In genomic region chr1:86523670-86524354, GRCh38 we compare ENCODE assay signal across 25 cellular contexts. TPM values are rescaled to one million over a fixed set of nuclear protein-coding genes. Genes with fewer than 3 reads are reported as not detected.
DNase-seq lines count a peak whose midpoint lies in the region; ATAC-seq and TF ChIP-seq lines count a peak whose summit lies in the region.
"Had no signal": no experiment of that assay in that cellular context is flagged by ENCODE, and none has a peak within 500 bp of the region (broad histone marks: within the 10 kb centered on the region; RNA-seq: fewer than 3 reads in every experiment).

No MANE protein-coding gene starts in this region.

- no peak overlapping the region for H3K4me3 Mint-ChIP-seq in natural killer cell treated with Interleukin-12 subunit alpha and Interleukin-12 subunit beta and Interleukin-15 and Interleukin-18, amount 100 ng/mL, for 72 hours
- H3K4me3 Mint-ChIP-seq in natural killer cell (no peak overlapping the region), GM23338 (no peak overlapping the region)
- H3K4me3 Mint-ChIP-seq: CD14-positive monocyte; CD4-positive, alpha-beta T cell; CD8-positive, alpha-beta memory T cell; HFFc6 had no signal

- no peak overlapping the region for H3K27ac Mint-ChIP-seq in natural killer cell treated with Interleukin-12 subunit alpha and Interleukin-12 subunit beta and Interleukin-15 and Interleukin-18, amount 100 ng/mL, for 72 hours
- H3K27ac Mint-ChIP-seq in natural killer cell (no peak overlapping the region), GM23338 (no peak overlapping the region)
- H3K27ac Mint-ChIP-seq: CD4-positive, alpha-beta T cell; CD8-positive, alpha-beta memory T cell; HFFc6 had no signal

- no peaks in the 10 kb centered on the region for H3K9me3 Mint-ChIP-seq in natural killer cell treated with Interleukin-12 subunit alpha and Interleukin-12 subunit beta and Interleukin-15 and Interleukin-18, amount 100 ng/mL, for 72 hours
- no peaks in the 10 kb centered on the region for H3K9me3 Mint-ChIP-seq in natural killer cell
- H3K9me3 Mint-ChIP-seq in GM23338: peaks cover 13% of the 10 kb centered on the region; the same call in 2 of the 3 replicates
- H3K9me3 Mint-ChIP-seq: CD4-positive, alpha-beta T cell; CD8-positive, alpha-beta memory T cell; HFFc6 had no signal

- H3K4me3 ChIP-seq in upper lobe of right lung: no peak overlapping the region
- H3K4me3 ChIP-seq in GM23338: no peak overlapping the region
- H3K4me3 ChIP-seq: A549; BLaER1 treated with 17β-estradiol and CSF1 and Interleukin-3, amounts not matched to agents 10 nM and 100 nM; GM12878; GM23248; HAP-1 had no signal

- H3K27ac ChIP-seq in upper lobe of right lung: no peak overlapping the region
- H3K27ac ChIP-seq in GM23338 (ENCODE audit: low read depth): no peak overlapping the region
- H3K27ac ChIP-seq: A549; BLaER1 treated with 17β-estradiol and CSF1 and Interleukin-3, amounts not matched to agents 10 nM and 100 nM; GM23248 had no signal

- H3K27me3 ChIP-seq in upper lobe of right lung (no peaks in the 10 kb centered on the region), GM23338 (ENCODE audit: insufficient read depth) (no peaks in the 10 kb centered on the region)
- H3K27me3 ChIP-seq: BE2C; BLaER1 treated with 17β-estradiol and CSF1 and Interleukin-3, amounts not matched to agents 10 nM and 100 nM had no signal

- H3K27me3 Mint-ChIP-seq in natural killer cell treated with Interleukin-12 subunit alpha and Interleukin-12 subunit beta and Interleukin-15 and Interleukin-18, amount 100 ng/mL, for 72 hours: peaks cover 5 to 13% of the 10 kb centered on the region in 2 donors
- peaks cover 0 to 3% of the 10 kb centered on the region in 2 donors for H3K27me3 Mint-ChIP-seq in natural killer cell (ENCODE audit: low read depth in 2 of 2)
- H3K27me3 Mint-ChIP-seq in GM23338 (ENCODE audit: insufficient read depth, low read depth, poor library complexity): no peaks in the 10 kb centered on the region
- H3K27me3 Mint-ChIP-seq: CD4-positive, alpha-beta T cell had no signal

- no peaks in the 10 kb centered on the region for H3K4me1 Mint-ChIP-seq in natural killer cell treated with Interleukin-12 subunit alpha and Interleukin-12 subunit beta and Interleukin-15 and Interleukin-18, amount 100 ng/mL, for 72 hours (ENCODE audit: low read depth in 2 of 2)
- H3K4me1 Mint-ChIP-seq in natural killer cell (no peaks in the 10 kb centered on the region), GM23338 (no peaks in the 10 kb centered on the region)
- H3K4me1 Mint-ChIP-seq: CD14-positive monocyte; CD8-positive, alpha-beta memory T cell had no signal

- no peaks in the 10 kb centered on the region for H3K36me3 Mint-ChIP-seq in natural killer cell treated with Interleukin-12 subunit alpha and Interleukin-12 subunit beta and Interleukin-15 and Interleukin-18, amount 100 ng/mL, for 72 hours
- no peaks in the 10 kb centered on the region for H3K36me3 Mint-ChIP-seq in natural killer cell
- H3K36me3 Mint-ChIP-seq in GM23338 (ENCODE audit: low read depth): peaks cover 9% of the 10 kb centered on the region; the same call in 2 of the 3 replicates
- H3K36me3 Mint-ChIP-seq: CD14-positive monocyte; CD8-positive, alpha-beta memory T cell had no signal

- no peak for DNase-seq in natural killer cell treated with Interleukin-12 subunit alpha and Interleukin-12 subunit beta and Interleukin-15 and Interleukin-18, amount 100 ng/mL, for 72 hours (ENCODE audit: low spot score)
- no peak for DNase-seq in natural killer cell
- DNase-seq in mesenteric fat pad (ENCODE audit: low spot score): peak; percentile 65
- no peak for DNase-seq in sciatic nerve (ENCODE audit: low spot score)
- no peak for DNase-seq in upper lobe of right lung
- no peak for DNase-seq in GM23338 (ENCODE audit: low spot score)
- DNase-seq in retina: no peak
- no peak for DNase-seq in NK-92 (lab: John Stamatoyannopoulos, UW; ENCODE audit: unreplicated experiment)
- DNase-seq: 8988T; ACHN; AML-193; BE2C; CD4-positive, alpha-beta T cell; CD8-positive, alpha-beta memory T cell; DMS 273 treated with DMSO at 0.1 percent for 48 hours; DMS79; EL; GDM1; GM23248; HFFc6 had no signal

- intact Hi-C loops in natural killer cell (cut with micrococcal nuclease) (no loop called here), sciatic nerve (cut with DNase I) (no loop called here), upper lobe of right lung (cut with DNase I) (no loop called here)

- no peaks in the 10 kb centered on the region for H3F3A ChIP-seq in GM23338 (replicated peaks; ENCODE audit: low read depth)

- no peaks in the 10 kb centered on the region for H3K9me3 ChIP-seq in upper lobe of right lung
- H3K9me3 ChIP-seq: A549, BE2C, HAP-1 had no signal

- H3K4me1 ChIP-seq in upper lobe of right lung (no peaks in the 10 kb centered on the region), GM23338 (ENCODE audit: insufficient read depth) (no peaks in the 10 kb centered on the region)
- H3K4me1 ChIP-seq: A549; BE2C; BLaER1 treated with 17β-estradiol and CSF1 and Interleukin-3, amounts not matched to agents 10 nM and 100 nM; HAP-1 had no signal

- TF ChIP-seq CTCF in natural killer cell (IDR thresholded peaks at IDR 0.05): no peak
- TF ChIP-seq CTCF in upper lobe of right lung (IDR thresholded peaks at IDR 0.05): no peak
- no peak for TF ChIP-seq CTCF in GM23338 (conservative IDR thresholded peaks at IDR 0.05; ENCODE audit: low read depth in 2 of 2)

- H2AFZ ChIP-seq in GM23338: no peak overlapping the region
- H2AFZ ChIP-seq: GM23248 had no signal

- H3K9me2 ChIP-seq in GM23338 (ENCODE audit: insufficient read depth): no peaks in the 10 kb centered on the region

- no peaks in the 10 kb centered on the region for H4K20me1 ChIP-seq in GM23338 (replicated peaks; ENCODE audit: insufficient read depth)
- H4K20me1 ChIP-seq: BLaER1 treated with 17β-estradiol and CSF1 and Interleukin-3, amounts not matched to agents 10 nM and 100 nM had no signal

- H3K36me3 ChIP-seq in upper lobe of right lung: no peaks in the 10 kb centered on the region
- 0 out of 2 replicates have a peak, but pooled peaks cover 3% of the 10 kb centered on the region for H3K36me3 ChIP-seq in GM23338 (ENCODE audit: insufficient read depth)
- H3K36me3 ChIP-seq: BE2C; BLaER1 treated with 17β-estradiol and CSF1 and Interleukin-3, amounts not matched to agents 10 nM and 100 nM; HAP-1 had no signal

- ATAC-seq in natural killer cell treated with Interleukin-12 subunit alpha and Interleukin-12 subunit beta and Interleukin-15 and Interleukin-18, amount 100 ng/mL, for 72 hours: peak; percentile 27 to 43
- ATAC-seq in natural killer cell (no peak), sciatic nerve (peak; percentile 17), upper lobe of right lung (peak; percentile 27), GM23338 (no peak)
- ATAC-seq: A549, GM12878 had no signal

- H3K4me2 ChIP-seq in GM23338: no peak overlapping the region
- H3K4me2 ChIP-seq: A549; BLaER1 treated with 17β-estradiol and CSF1 and Interleukin-3, amounts not matched to agents 10 nM and 100 nM had no signal

- H3K79me2 ChIP-seq in GM23338 (replicated peaks; ENCODE audit: insufficient read depth): no peaks in the 10 kb centered on the region

TF ChIP-seq in GM23338, 12 proteins besides CTCF, POLR2A, EP300 and RAD21 (continues in another document):
- TF ChIP-seq ZNF114 (CRISPR knock-in tag; IDR thresholded peaks at IDR 0.05) (no peak), CREB1 (CRISPR knock-in tag; IDR thresholded peaks at IDR 0.05; ENCODE audit: low read depth) (no peak), STAT1 (IDR thresholded peaks at IDR 0.05; ENCODE audit: unreplicated experiment) (no peak), EZH2 (IDR thresholded peaks at IDR 0.05; ENCODE audit: low read depth, unreplicated experiment) (no peak), EZH2phosphoT487 (IDR thresholded peaks at IDR 0.05; ENCODE audit: unreplicated experiment) (no peak), ZNF331 (CRISPR knock-in tag; IDR thresholded peaks at IDR 0.05; ENCODE audit: low read depth) (no peak), POLR2AphosphoS5 (IDR thresholded peaks at IDR 0.05; ENCODE audit: low read depth) (no peak)
- TF ChIP-seq, protein P1, sequence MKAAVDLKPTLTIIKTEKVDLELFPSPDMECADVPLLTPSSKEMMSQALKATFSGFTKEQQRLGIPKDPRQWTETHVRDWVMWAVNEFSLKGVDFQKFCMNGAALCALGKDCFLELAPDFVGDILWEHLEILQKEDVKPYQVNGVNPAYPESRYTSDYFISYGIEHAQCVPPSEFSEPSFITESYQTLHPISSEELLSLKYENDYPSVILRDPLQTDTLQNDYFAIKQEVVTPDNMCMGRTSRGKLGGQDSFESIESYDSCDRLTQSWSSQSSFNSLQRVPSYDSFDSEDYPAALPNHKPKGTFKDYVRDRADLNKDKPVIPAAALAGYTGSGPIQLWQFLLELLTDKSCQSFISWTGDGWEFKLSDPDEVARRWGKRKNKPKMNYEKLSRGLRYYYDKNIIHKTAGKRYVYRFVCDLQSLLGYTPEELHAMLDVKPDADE (IDR thresholded peaks at IDR 0.05): no peak

RNA-seq across cellular contexts. Expression of gene CLCA4, which starts 23.1 kb away (rescaled TPM):
- total RNA-seq in natural killer cell treated with Interleukin-12 subunit alpha and Interleukin-12 subunit beta and Interleukin-15 and Interleukin-18, amount 100 ng/mL, for 72 hours: not detected
- total RNA-seq in natural killer cell (not detected), mesenteric fat pad (not detected), sciatic nerve (not detected), upper lobe of right lung (not detected)
- not detected in 2 replicates for total RNA-seq in GM23338 (2014; rRNA removed; shearing (Covaris generic))
- not detected in 2 replicates for polyA plus RNA-seq in GM23338 (2016; fragmentation: Nextera tagmentation; extraction: Ambion mirVana)
- total RNA-seq: CD4-positive, alpha-beta T cell; CD8-positive, alpha-beta memory T cell; GM12878; GM23248 had no signal
- polyA plus RNA-seq: A549; CD14-positive monocyte; CD8-positive, alpha-beta memory T cell; GM23248 had no signal

RNA-seq across cellular contexts. Expression of gene CLCA1, which starts 55.1 kb away (rescaled TPM):
- total RNA-seq in natural killer cell treated with Interleukin-12 subunit alpha and Interleukin-12 subunit beta and Interleukin-15 and Interleukin-18, amount 100 ng/mL, for 72 hours: not detected
- not detected for total RNA-seq in natural killer cell
- total RNA-seq in mesenteric fat pad: 0.29 TPM
- total RNA-seq in sciatic nerve: not detected
- not detected for total RNA-seq in upper lobe of right lung
- total RNA-seq in GM23338 (2014; rRNA removed; shearing (Covaris generic)): not detected in 2 replicates
- polyA plus RNA-seq in GM23338 (2016; fragmentation: Nextera tagmentation; extraction: Ambion mirVana): not detected in 2 replicates
- total RNA-seq: CD4-positive, alpha-beta T cell; CD8-positive, alpha-beta memory T cell; GM23248; HFFc6 had no signal
- polyA plus RNA-seq: A549; CD14-positive monocyte; CD8-positive, alpha-beta memory T cell; GM12878; GM23248 had no signal

Comparison
In these comparisons a context has a peak if more than half of its experiments do, and no peak if none do; other contexts are left out.
1. ATAC-seq: peak in natural killer cell treated with Interleukin-12 subunit alpha and Interleukin-12 subunit beta and Interleukin-15 and Interleukin-18, amount 100 ng/mL, for 72 hours (2 of 2), sciatic nerve (single experiment) and upper lobe of right lung (single experiment); none in natural killer cell (0 of 3) and GM23338 (single experiment).